In the genomic region with DNA sequence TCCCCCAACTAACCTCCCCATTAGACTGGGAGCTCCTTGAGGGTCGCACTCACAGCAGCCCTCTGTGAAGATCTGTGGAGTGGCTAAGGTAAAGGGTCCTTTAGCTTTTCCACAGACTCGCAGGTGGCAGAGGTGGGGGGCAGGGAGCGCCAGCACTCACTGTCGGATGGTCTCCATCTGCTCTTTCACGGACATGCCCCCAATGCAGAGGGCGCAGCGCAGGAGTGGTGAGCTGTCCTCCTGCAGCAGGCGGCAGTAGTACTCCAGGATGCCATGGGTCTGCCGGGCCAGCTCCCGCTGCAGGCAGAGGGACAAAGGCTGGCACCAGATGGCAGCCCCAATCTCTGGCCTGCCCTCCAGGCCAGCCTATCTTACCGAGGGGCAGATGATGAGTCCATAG, we compare ENCODE assay signal across 33 cellular contexts. TPM values are rescaled to one million over a fixed set of nuclear protein-coding genes. Genes with fewer than 3 reads are reported as not detected.
DNase-seq lines count a peak whose midpoint lies in the region; ATAC-seq and TF ChIP-seq lines count a peak whose summit lies in the region.
"Had no signal": no experiment of that assay in that cellular context is flagged by ENCODE, and none has a peak within 500 bp of the region (broad histone marks: within the 10 kb centered on the region; RNA-seq: fewer than 3 reads in every experiment).

No MANE protein-coding gene starts in this region.

- TF ChIP-seq CTCF in DOHH2 (IDR thresholded peaks at IDR 0.05; ENCODE audit: low read depth, low read length, poor library complexity, severe bottlenecking), result no peak
- TF ChIP-seq CTCF in mesothelial cell of epicardium (IDR thresholded peaks at IDR 0.05; ENCODE audit: unreplicated experiment), result no peak
- TF ChIP-seq CTCF in type B pancreatic cell (conservative IDR thresholded peaks at IDR 0.05), result no peak

- H3K4me1 ChIP-seq in DOHH2 (ENCODE audit: control insufficient read depth, low read length), result peaks cover 52% of the 10 kb centered on the region
- H3K4me1 ChIP-seq: foreskin keratinocyte had no signal

- DNase-seq in activated CD4-positive, alpha-beta memory T cell treated with anti-CD3 and anti-CD28 coated beads, Interleukin-2, amount 10 ng/mL, durations not matched to agents 7 days and 5 days, result no peak
- DNase-seq in activated CD4-positive, alpha-beta memory T cell treated with anti-CD3 and anti-CD28 coated beads for 36 hours, result no peak
- no peak for DNase-seq in activated CD8-positive, alpha-beta T cell treated with anti-CD3 and anti-CD28 coated beads, Interleukin-2, amount 10 ng/mL, durations not matched to agents 7 days and 5 days
- DNase-seq in mesothelial cell of epicardium (ENCODE audit: low spot score in 2 of 2, unreplicated experiment in 2 of 2) (no peak), type B pancreatic cell (ENCODE audit: extremely low spot score, unreplicated experiment) (no peak), DMS114 treated with DMSO at 0.1 percent for 48 hours (lab: John Stamatoyannopoulos, UW; ENCODE audit: unreplicated experiment) (no peak)
- DNase-seq: activated CD8-positive, alpha-beta memory T cell treated with anti-CD3 and anti-CD28 coated beads, Interleukin-2, amount 50 U/mL, for 48 hours; activated gamma-delta T cell; amygdala; CD4-positive, CD25-positive, alpha-beta regulatory T cell; dorsolateral prefrontal cortex; EL; foreskin keratinocyte; head of caudate nucleus; islet precursor cell; Kasumi-1; left lung; NCI-H1436; NCI-H2107; Peyer's patch; SIG-M5; stimulated activated CD4-positive, alpha-beta T cell treated with anti-CD3 and anti-CD28 coated beads, Interleukin-4, amount 100 ng/mL, for 1 hour; SW 1271; T1000; tibial artery had no signal

- H3K27me3 ChIP-seq in DOHH2 (ENCODE audit: control insufficient read depth, low read length), result no peaks in the 10 kb centered on the region
- H3K27me3 ChIP-seq: dorsolateral prefrontal cortex, esophagus muscularis mucosa, foreskin keratinocyte, left lung, Peyer's patch, tibial artery had no signal

- peaks cover 16% of the 10 kb centered on the region for H3F3A ChIP-seq in DOHH2 (ENCODE audit: control insufficient read depth, insufficient read depth)

- no peak overlapping the region for H3K27ac Mint-ChIP-seq in activated CD4-positive, alpha-beta memory T cell treated with anti-CD3 and anti-CD28 coated beads, Interleukin-2, amount 10 ng/mL, durations not matched to agents 7 days and 5 days
- no peak overlapping the region for H3K27ac Mint-ChIP-seq in activated CD4-positive, alpha-beta memory T cell treated with anti-CD3 and anti-CD28 coated beads for 36 hours
- no peak overlapping the region for H3K27ac Mint-ChIP-seq in activated CD8-positive, alpha-beta T cell treated with anti-CD3 and anti-CD28 coated beads, Interleukin-2, amount 10 ng/mL, durations not matched to agents 7 days and 5 days
- H3K27ac Mint-ChIP-seq in mesothelial cell of epicardium, result no peak overlapping the region
- H3K27ac Mint-ChIP-seq in type B pancreatic cell, result no peak overlapping the region
- H3K27ac Mint-ChIP-seq: memory B cell had no signal

- peaks cover 78% of the 10 kb centered on the region for H3K36me3 ChIP-seq in DOHH2 (ENCODE audit: control insufficient read depth, low read length)

- no peaks in the 10 kb centered on the region for H3K9me2 ChIP-seq in DOHH2 (replicated peaks; ENCODE audit: control insufficient read depth, low read length)

- H3K36me3 Mint-ChIP-seq in activated CD4-positive, alpha-beta memory T cell treated with anti-CD3 and anti-CD28 coated beads, Interleukin-2, amount 10 ng/mL, durations not matched to agents 7 days and 5 days (ENCODE audit: low read depth), result peaks cover 54% of the 10 kb centered on the region
- peaks cover 50% of the 10 kb centered on the region for H3K36me3 Mint-ChIP-seq in activated CD4-positive, alpha-beta memory T cell treated with anti-CD3 and anti-CD28 coated beads for 36 hours
- peaks cover 53% of the 10 kb centered on the region for H3K36me3 Mint-ChIP-seq in activated CD8-positive, alpha-beta T cell treated with anti-CD3 and anti-CD28 coated beads, Interleukin-2, amount 10 ng/mL, durations not matched to agents 7 days and 5 days (ENCODE audit: low read depth)
- H3K36me3 Mint-ChIP-seq in mesothelial cell of epicardium, result peaks cover 12% of the 10 kb centered on the region
- H3K36me3 Mint-ChIP-seq in type B pancreatic cell, result peaks cover 9% of the 10 kb centered on the region

- peak overlapping the region; percentile 99 for H3K4me2 ChIP-seq in DOHH2 (ENCODE audit: low read length)

- H3K4me1 Mint-ChIP-seq in activated CD4-positive, alpha-beta memory T cell treated with anti-CD3 and anti-CD28 coated beads, Interleukin-2, amount 10 ng/mL, durations not matched to agents 7 days and 5 days, result peaks cover 34% of the 10 kb centered on the region
- H3K4me1 Mint-ChIP-seq in activated CD4-positive, alpha-beta memory T cell treated with anti-CD3 and anti-CD28 coated beads for 36 hours (ENCODE audit: low read depth), result peaks cover 30% of the 10 kb centered on the region
- peaks cover 37% of the 10 kb centered on the region for H3K4me1 Mint-ChIP-seq in activated CD8-positive, alpha-beta T cell treated with anti-CD3 and anti-CD28 coated beads, Interleukin-2, amount 10 ng/mL, durations not matched to agents 7 days and 5 days (ENCODE audit: low read depth)
- H3K4me1 Mint-ChIP-seq in mesothelial cell of epicardium, result peaks cover 22% of the 10 kb centered on the region
- peaks cover 13% of the 10 kb centered on the region for H3K4me1 Mint-ChIP-seq in type B pancreatic cell (ENCODE audit: unreplicated experiment)

- no peak overlapping the region for H3K4me3 ChIP-seq in DOHH2 (ENCODE audit: low read length)
- H3K4me3 ChIP-seq: esophagus muscularis mucosa, Peyer's patch, prostate gland, tibial artery had no signal

- H3K9me3 Mint-ChIP-seq in activated CD4-positive, alpha-beta memory T cell treated with anti-CD3 and anti-CD28 coated beads, Interleukin-2, amount 10 ng/mL, durations not matched to agents 7 days and 5 days, result no peaks in the 10 kb centered on the region
- H3K9me3 Mint-ChIP-seq in activated CD4-positive, alpha-beta memory T cell treated with anti-CD3 and anti-CD28 coated beads for 36 hours, result no peaks in the 10 kb centered on the region
- H3K9me3 Mint-ChIP-seq in activated CD8-positive, alpha-beta T cell treated with anti-CD3 and anti-CD28 coated beads, Interleukin-2, amount 10 ng/mL, durations not matched to agents 7 days and 5 days (ENCODE audit: insufficient read depth), result no peaks in the 10 kb centered on the region
- H3K9me3 Mint-ChIP-seq in mesothelial cell of epicardium (no peaks in the 10 kb centered on the region), type B pancreatic cell (no peaks in the 10 kb centered on the region)
- H3K9me3 Mint-ChIP-seq: memory B cell had no signal

- CTCF ChIA-PET in activated CD4-positive, alpha-beta memory T cell treated with anti-CD3 and anti-CD28 coated beads, Interleukin-2, amount 10 ng/mL, durations not matched to agents 7 days and 5 days (lab: Charles Lee), result interaction anchor here (1.3 kb wide), 1 partner anchor 13 kb away, joined by 4 read pairs; no protein-coding TSS in a partner anchor
- CTCF ChIA-PET in activated CD4-positive, alpha-beta memory T cell treated with anti-CD3 and anti-CD28 coated beads for 36 hours (lab: Charles Lee), result interaction anchor here (3.8 to 5.3 kb wide), 2 partner anchors 13 to 125 kb away, joined by 15 to 43 read pairs; no protein-coding TSS in a partner anchor
- CTCF ChIA-PET in activated CD8-positive, alpha-beta T cell treated with anti-CD3 and anti-CD28 coated beads, Interleukin-2, amount 10 ng/mL, durations not matched to agents 7 days and 5 days (lab: Charles Lee), result interaction anchor here (1.4 kb wide), 1 partner anchor 13 kb away, joined by 4 read pairs; no protein-coding TSS in a partner anchor

- H3K79me2 ChIP-seq in DOHH2 (ENCODE audit: control insufficient read depth, low read length), result peaks cover 53% of the 10 kb centered on the region

- H3K9me3 ChIP-seq in DOHH2 (ENCODE audit: control insufficient read depth, insufficient read depth, low read length), result no peaks in the 10 kb centered on the region
- H3K9me3 ChIP-seq: esophagus muscularis mucosa, left lung, Peyer's patch, prostate gland, tibial artery had no signal

- peaks cover 5% of the 10 kb centered on the region; the same call in 1 of the 2 replicates for H4K20me1 ChIP-seq in DOHH2 (ENCODE audit: control insufficient read depth, insufficient read depth, low read depth, low read length)

- no peak for ATAC-seq in activated CD8-positive, alpha-beta T cell treated with anti-CD3 and anti-CD28 coated beads, Interleukin-2, amount 10 ng/mL, durations not matched to agents 7 days and 5 days
- ATAC-seq in GM21576 (IDR thresholded peaks at IDR 0.05; ENCODE audit: unreplicated experiment), result no peak
- ATAC-seq: foreskin keratinocyte, HepG2, left lung, sciatic nerve had no signal

- no peaks in the 10 kb centered on the region for H3K27me3 Mint-ChIP-seq in activated CD4-positive, alpha-beta memory T cell treated with anti-CD3 and anti-CD28 coated beads, Interleukin-2, amount 10 ng/mL, durations not matched to agents 7 days and 5 days
- no peaks in the 10 kb centered on the region for H3K27me3 Mint-ChIP-seq in activated CD4-positive, alpha-beta memory T cell treated with anti-CD3 and anti-CD28 coated beads for 36 hours
- H3K27me3 Mint-ChIP-seq in activated CD8-positive, alpha-beta T cell treated with anti-CD3 and anti-CD28 coated beads, Interleukin-2, amount 10 ng/mL, durations not matched to agents 7 days and 5 days (ENCODE audit: low read depth), result no peaks in the 10 kb centered on the region
- H3K27me3 Mint-ChIP-seq in mesothelial cell of epicardium (ENCODE audit: low read depth) (no peaks in the 10 kb centered on the region), type B pancreatic cell (no peaks in the 10 kb centered on the region)
- H3K27me3 Mint-ChIP-seq: CD4-positive, CD25-positive, alpha-beta regulatory T cell; memory B cell had no signal

- POLR2A ChIA-PET in activated CD4-positive, alpha-beta memory T cell treated with anti-CD3 and anti-CD28 coated beads, Interleukin-2, amount 10 ng/mL, durations not matched to agents 7 days and 5 days (lab: Charles Lee), result interaction anchor here (1.0 kb wide), 1 partner anchor 38 kb away, joined by 3 read pairs; no protein-coding TSS in a partner anchor
- POLR2A ChIA-PET in activated CD4-positive, alpha-beta memory T cell treated with anti-CD3 and anti-CD28 coated beads for 36 hours (lab: Charles Lee), result no interaction called here
- POLR2A ChIA-PET in activated CD8-positive, alpha-beta T cell treated with anti-CD3 and anti-CD28 coated beads, Interleukin-2, amount 10 ng/mL, durations not matched to agents 7 days and 5 days (lab: Charles Lee), result interaction anchor here (1.5 kb wide), 1 partner anchor 38 kb away, joined by 3 read pairs; no protein-coding TSS in a partner anchor

- H3K4me3 Mint-ChIP-seq in activated CD4-positive, alpha-beta memory T cell treated with anti-CD3 and anti-CD28 coated beads, Interleukin-2, amount 10 ng/mL, durations not matched to agents 7 days and 5 days, result peak overlapping the region; percentile 90
- H3K4me3 Mint-ChIP-seq in activated CD4-positive, alpha-beta memory T cell treated with anti-CD3 and anti-CD28 coated beads for 36 hours, result no peak overlapping the region
- peak overlapping the region; percentile 89 for H3K4me3 Mint-ChIP-seq in activated CD8-positive, alpha-beta T cell treated with anti-CD3 and anti-CD28 coated beads, Interleukin-2, amount 10 ng/mL, durations not matched to agents 7 days and 5 days
- H3K4me3 Mint-ChIP-seq in mesothelial cell of epicardium, result peak overlapping the region; percentile 87
- H3K4me3 Mint-ChIP-seq in type B pancreatic cell, result no peak overlapping the region

- intact Hi-C loops in activated CD4-positive, alpha-beta memory T cell treated with anti-CD3 and anti-CD28 coated beads for 36 hours (cut with micrococcal nuclease), result loop anchor here (10.0 kb wide), 1 partner anchor 80 kb away; a partner anchor contains a TSS

- no peak overlapping the region for H3K27ac ChIP-seq in DOHH2 (ENCODE audit: low read depth, low read length)
- H3K27ac ChIP-seq: dorsolateral prefrontal cortex, esophagus muscularis mucosa, foreskin keratinocyte, left lung, Peyer's patch, prostate gland, tibial artery, VCaP had no signal

RNA-seq across cellular contexts. Expression of a gene that starts 2.2 kb away (rescaled TPM):
- 100 to 1,000 TPM; 105 to 107 TPM for total RNA-seq in activated CD4-positive, alpha-beta memory T cell treated with anti-CD3 and anti-CD28 coated beads, Interleukin-2, amount 10 ng/mL, durations not matched to agents 7 days and 5 days
- 100 to 1,000 TPM; 143 to 145 TPM for total RNA-seq in activated CD4-positive, alpha-beta memory T cell treated with anti-CD3 and anti-CD28 coated beads for 36 hours
- 100 to 1,000 TPM; 135 to 149 TPM for total RNA-seq in activated CD8-positive, alpha-beta T cell treated with anti-CD3 and anti-CD28 coated beads, Interleukin-2, amount 10 ng/mL, durations not matched to agents 7 days and 5 days
- 91.2 to 101 TPM (median 95.4 TPM) in 3 replicates for total RNA-seq in mesothelial cell of epicardium
- 99.7 and 104 TPM in 2 replicates for total RNA-seq in type B pancreatic cell (ENCODE audit: low replicate concordance)

RNA-seq across cellular contexts. Expression of a gene that starts 4.9 kb away (rescaled TPM):
- total RNA-seq in activated CD4-positive, alpha-beta memory T cell treated with anti-CD3 and anti-CD28 coated beads, Interleukin-2, amount 10 ng/mL, durations not matched to agents 7 days and 5 days, result 1 to 10 TPM; 2.4 TPM
- total RNA-seq in activated CD4-positive, alpha-beta memory T cell treated with anti-CD3 and anti-CD28 coated beads for 36 hours, result 1 to 10 TPM in 1 of 2 experiments, under 1 TPM in 1; 0.52 to 1.3 TPM
- total RNA-seq in activated CD8-positive, alpha-beta T cell treated with anti-CD3 and anti-CD28 coated beads, Interleukin-2, amount 10 ng/mL, durations not matched to agents 7 days and 5 days, result 1 to 10 TPM; 7.3 to 7.8 TPM
- total RNA-seq in mesothelial cell of epicardium, result 4.7 to 7.8 TPM (median 5.8 TPM) in 3 replicates
- 6.2 and 6.9 TPM in 2 replicates for total RNA-seq in type B pancreatic cell (ENCODE audit: low replicate concordance)

RNA-seq across cellular contexts. Expression of a gene that starts 17.1 kb away (rescaled TPM):
- 10 to 100 TPM; 55.1 to 56.6 TPM for total RNA-seq in activated CD4-positive, alpha-beta memory T cell treated with anti-CD3 and anti-CD28 coated beads, Interleukin-2, amount 10 ng/mL, durations not matched to agents 7 days and 5 days
- 10 to 100 TPM; 50.2 to 56.6 TPM for total RNA-seq in activated CD4-positive, alpha-beta memory T cell treated with anti-CD3 and anti-CD28 coated beads for 36 hours
- total RNA-seq in activated CD8-positive, alpha-beta T cell treated with anti-CD3 and anti-CD28 coated beads, Interleukin-2, amount 10 ng/mL, durations not matched to agents 7 days and 5 days, result 10 to 100 TPM; 62.5 to 67.3 TPM
- total RNA-seq in mesothelial cell of epicardium, result 472 to 494 TPM (median 482 TPM) in 3 replicates
- total RNA-seq in type B pancreatic cell (ENCODE audit: low replicate concordance), result 66.5 and 187 TPM in 2 replicates

RNA-seq across cellular contexts. Expression of a gene that starts 39.8 kb away (rescaled TPM):
- total RNA-seq in activated CD4-positive, alpha-beta memory T cell treated with anti-CD3 and anti-CD28 coated beads, Interleukin-2, amount 10 ng/mL, durations not matched to agents 7 days and 5 days, result 100 to 1,000 TPM; 110 to 112 TPM
- 10 to 100 TPM; 70.7 to 75.4 TPM for total RNA-seq in activated CD4-positive, alpha-beta memory T cell treated with anti-CD3 and anti-CD28 coated beads for 36 hours
- 100 to 1,000 TPM in 1 of 2 experiments, 10 to 100 TPM in 1; 95.8 to 105 TPM for total RNA-seq in activated CD8-positive, alpha-beta T cell treated with anti-CD3 and anti-CD28 coated beads, Interleukin-2, amount 10 ng/mL, durations not matched to agents 7 days and 5 days
- total RNA-seq in mesothelial cell of epicardium (126 to 128 TPM (median 128 TPM) in 3 replicates), type B pancreatic cell (ENCODE audit: low replicate concordance) (83.1 and 103 TPM in 2 replicates)

RNA-seq across cellular contexts. Expression of a gene that starts 41.1 kb away (rescaled TPM):
- total RNA-seq in activated CD4-positive, alpha-beta memory T cell treated with anti-CD3 and anti-CD28 coated beads, Interleukin-2, amount 10 ng/mL, durations not matched to agents 7 days and 5 days, result 1 to 10 TPM; 4.9 to 5.0 TPM
- total RNA-seq in activated CD4-positive, alpha-beta memory T cell treated with anti-CD3 and anti-CD28 coated beads for 36 hours, result 10 to 100 TPM; 12.1 to 15.9 TPM
- 100 to 1,000 TPM in 1 of 2 experiments, 10 to 100 TPM in 1; 92.9 to 104 TPM for total RNA-seq in activated CD8-positive, alpha-beta T cell treated with anti-CD3 and anti-CD28 coated beads, Interleukin-2, amount 10 ng/mL, durations not matched to agents 7 days and 5 days
- total RNA-seq in mesothelial cell of epicardium (365 to 369 TPM (median 367 TPM) in 3 replicates), type B pancreatic cell (ENCODE audit: low replicate concordance) (200 and 269 TPM in 2 replicates)

Comparison
In these comparisons a context has a peak if more than half of its experiments do, and no peak if none do; other contexts are left out.
1. H3K4me3 Mint-ChIP-seq: peak in activated CD4-positive, alpha-beta memory T cell treated with anti-CD3 and anti-CD28 coated beads, Interleukin-2, amount 10 ng/mL, durations not matched to agents 7 days and 5 days (single experiment), activated CD8-positive, alpha-beta T cell treated with anti-CD3 and anti-CD28 coated beads, Interleukin-2, amount 10 ng/mL, durations not matched to agents 7 days and 5 days (single experiment) and mesothelial cell of epicardium (single experiment); none in activated CD4-positive, alpha-beta memory T cell treated with anti-CD3 and anti-CD28 coated beads for 36 hours (single experiment) and type B pancreatic cell (single experiment).